In the genomic region with DNA sequence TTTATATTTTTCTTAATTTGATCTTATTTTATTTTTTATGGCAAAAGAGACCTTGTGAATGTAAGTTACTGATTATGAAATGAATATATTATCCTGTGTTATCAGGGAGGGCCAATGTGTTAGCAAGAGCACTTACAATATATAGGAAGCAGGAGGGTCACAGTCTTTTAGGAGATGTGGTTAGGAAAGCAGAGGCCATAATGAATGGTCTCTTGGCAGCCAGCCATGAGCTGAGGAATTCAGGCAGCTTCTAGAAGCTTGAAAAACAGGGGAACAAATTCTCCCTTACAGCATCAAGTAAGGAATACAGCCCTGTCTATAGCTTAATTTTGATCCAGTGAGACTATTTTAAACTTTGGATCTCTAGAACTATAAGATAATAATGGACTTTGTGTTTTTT, we compare ENCODE assay signal across 22 cellular contexts.
DNase-seq lines count a peak whose midpoint lies in the region; ATAC-seq, FAIRE-seq and TF ChIP-seq lines count a peak whose summit lies in the region.
"Had no signal": no experiment of that assay in that cellular context is flagged by ENCODE, and none has a peak within 500 bp of the region (broad histone marks: within the 10 kb centered on the region; RNA-seq: fewer than 3 reads in every experiment).

No MANE protein-coding gene starts in this region.

- H3K4me1 Mint-ChIP-seq in astrocyte (ENCODE audit: low read depth, unreplicated experiment), result no peaks in the 10 kb centered on the region
- H3K4me1 Mint-ChIP-seq: activated T-helper 17 cell treated with anti-CD3 and anti-CD28 coated beads, Interleukin-2, amount 50 U/mL, for 72 hours; IgD-negative memory B cell had no signal

- intact Hi-C loops in testis (cut with DNase I; ENCODE audit: low total_unique reads), result no loop called here

- no peak overlapping the region for H3K27ac Mint-ChIP-seq in astrocyte (ENCODE audit: unreplicated experiment)
- H3K27ac Mint-ChIP-seq: activated T-helper 17 cell treated with anti-CD3 and anti-CD28 coated beads, Interleukin-2, amount 50 U/mL, for 72 hours; IgD-negative memory B cell; T-helper 1 cell treated with Interleukin-12 subunit alpha and Interleukin-12 subunit beta and Interleukin-4 antibody, amounts not matched to agents 30 μg/mL and 1 μg/mL, for 36 hours had no signal

- no peak for FAIRE-seq in astrocyte (lab: Jason Lieb, UNC)
- FAIRE-seq: D721Med had no signal

- H3K9me2 ChIP-seq in Karpas-422 (replicated peaks; ENCODE audit: insufficient read depth, low read length) (no peaks in the 10 kb centered on the region; the same call in 1 of the 2 replicates), hepatocyte (replicated peaks; ENCODE audit: insufficient read depth) (no peaks in the 10 kb centered on the region)

- H4K20me1 ChIP-seq in Karpas-422 (ENCODE audit: insufficient read depth, low read depth, low read length) (no peaks in the 10 kb centered on the region), astrocyte (ENCODE audit: insufficient read depth, low read length) (no peaks in the 10 kb centered on the region), hepatocyte (ENCODE audit: insufficient read depth, poor library complexity, severe bottlenecking) (no peaks in the 10 kb centered on the region)

- no peak for TF ChIP-seq POLR2A in testis (IDR thresholded peaks at IDR 0.05)

- H3K4me2 ChIP-seq in Karpas-422 (ENCODE audit: low read depth, low read length, poor library complexity, severe bottlenecking), result no peak overlapping the region
- H3K4me2 ChIP-seq in astrocyte (ENCODE audit: low read length), result no peak overlapping the region
- no peak overlapping the region for H3K4me2 ChIP-seq in hepatocyte

- H2AFZ ChIP-seq in Karpas-422 (ENCODE audit: low read length) (peak overlapping the region; percentile 58), astrocyte (ENCODE audit: low read depth, low read length) (no peak overlapping the region), hepatocyte (no peak overlapping the region)

- DNase-seq in CMK (ENCODE audit: low read depth) (peak; percentile 83), Karpas-422 (no peak), astrocyte (ENCODE audit: low read depth) (peak; percentile 50), hepatocyte (ENCODE audit: low spot score) (peak; percentile 13), testis (no peak), NCI-H82 treated with DMSO at 0.1 percent for 48 hours (lab: John Stamatoyannopoulos, UW; ENCODE audit: unreplicated experiment) (no peak)
- no peak for DNase-seq in stimulated activated CD4-positive, alpha-beta T cell treated with anti-CD3 and anti-CD28 coated beads, Interleukin-4, amount 100 ng/mL, for 1 hour
- DNase-seq: activated CD8-positive, alpha-beta memory T cell treated with anti-CD3 and anti-CD28 coated beads for 24 hours; AML-193; cerebellar nuclear complex; gastrocnemius medialis; GOT3; left ventricle myocardium inferior; ovary; stimulated activated CD4-positive, alpha-beta T cell treated with anti-CD3 and anti-CD28 coated beads, Interleukin-2, amount 100 ng/mL, for 48 hours had no signal

- no peak for ATAC-seq in HG02870 (IDR thresholded peaks at IDR 0.05; ENCODE audit: unreplicated experiment)
- ATAC-seq: activated T-helper 17 cell treated with anti-CD3 and anti-CD28 coated beads, Interleukin-2, amount 50 U/mL, for 72 hours; gastrocnemius medialis; Right ventricle myocardium inferior had no signal

- no peak overlapping the region for H3K9ac ChIP-seq in Karpas-422 (ENCODE audit: low read length)
- H3K9ac ChIP-seq in astrocyte (ENCODE audit: low read length), result no peak overlapping the region

- H3K36me3 ChIP-seq in Karpas-422 (ENCODE audit: insufficient read depth, low read length) (no peaks in the 10 kb centered on the region), astrocyte (ENCODE audit: insufficient read depth, low read length) (no peaks in the 10 kb centered on the region), hepatocyte (replicated peaks; ENCODE audit: insufficient read depth, low read depth) (no peaks in the 10 kb centered on the region), testis (ENCODE audit: low read depth, missing control alignments) (no peaks in the 10 kb centered on the region)
- H3K36me3 ChIP-seq: gastrocnemius medialis, left ventricle myocardium inferior, ovary, suprapubic skin had no signal

- no peaks in the 10 kb centered on the region for H3K27me3 ChIP-seq in Karpas-422 (ENCODE audit: low read length)
- H3K27me3 ChIP-seq in astrocyte (ENCODE audit: insufficient read depth, low read length), result no peaks in the 10 kb centered on the region
- H3K27me3 ChIP-seq in hepatocyte, result no peaks in the 10 kb centered on the region
- H3K27me3 ChIP-seq in testis, result no peaks in the 10 kb centered on the region
- H3K27me3 ChIP-seq: gastrocnemius medialis, suprapubic skin had no signal

- no peaks in the 10 kb centered on the region for H3K4me1 ChIP-seq in Karpas-422 (ENCODE audit: low read length)
- H3K4me1 ChIP-seq in astrocyte (ENCODE audit: insufficient read depth, low read length), result no peaks in the 10 kb centered on the region
- no peaks in the 10 kb centered on the region for H3K4me1 ChIP-seq in hepatocyte (ENCODE audit: insufficient read depth)
- H3K4me1 ChIP-seq in testis, result no peaks in the 10 kb centered on the region
- H3K4me1 ChIP-seq: gastrocnemius medialis, left ventricle myocardium inferior, suprapubic skin had no signal

- H3K9me3 Mint-ChIP-seq in astrocyte (ENCODE audit: unreplicated experiment), result no peaks in the 10 kb centered on the region

- no peaks in the 10 kb centered on the region for H3K27me3 Mint-ChIP-seq in astrocyte (ENCODE audit: low read depth, unreplicated experiment)
- H3K27me3 Mint-ChIP-seq: activated T-helper 17 cell treated with anti-CD3 and anti-CD28 coated beads, Interleukin-2, amount 50 U/mL, for 72 hours; IgD-negative memory B cell had no signal

- H3K4me3 Mint-ChIP-seq in astrocyte (ENCODE audit: unreplicated experiment), result no peak overlapping the region
- H3K4me3 Mint-ChIP-seq: activated T-helper 17 cell treated with anti-CD3 and anti-CD28 coated beads, Interleukin-2, amount 50 U/mL, for 72 hours; IgD-negative memory B cell; T-helper 1 cell treated with Interleukin-12 subunit alpha and Interleukin-12 subunit beta and Interleukin-4 antibody, amounts not matched to agents 30 μg/mL and 1 μg/mL, for 36 hours had no signal

- no peaks in the 10 kb centered on the region for H3K36me3 Mint-ChIP-seq in astrocyte (ENCODE audit: low read depth, unreplicated experiment)
- H3K36me3 Mint-ChIP-seq: IgD-negative memory B cell had no signal

- H3K4me3 ChIP-seq in Karpas-422 (ENCODE audit: low read length) (no peak overlapping the region), astrocyte (ENCODE audit: insufficient read depth, low read depth, low read length) (no peak overlapping the region), hepatocyte (no peak overlapping the region), testis (no peak overlapping the region)
- H3K4me3 ChIP-seq: gastrocnemius medialis, left ventricle myocardium inferior, ovary, suprapubic skin had no signal

- no peaks in the 10 kb centered on the region for H3K79me2 ChIP-seq in Karpas-422 (ENCODE audit: low read length)
- no peaks in the 10 kb centered on the region for H3K79me2 ChIP-seq in astrocyte (ENCODE audit: insufficient read depth, low read length)
- no peaks in the 10 kb centered on the region for H3K79me2 ChIP-seq in hepatocyte

- no peaks in the 10 kb centered on the region for H3K9me3 ChIP-seq in Karpas-422 (ENCODE audit: low read length)
- H3K9me3 ChIP-seq in astrocyte (ENCODE audit: insufficient read depth, low read depth, low read length), result no peaks in the 10 kb centered on the region
- H3K9me3 ChIP-seq in hepatocyte (ENCODE audit: low read depth), result no peaks in the 10 kb centered on the region
- H3K9me3 ChIP-seq in testis, result no peaks in the 10 kb centered on the region
- H3K9me3 ChIP-seq: gastrocnemius medialis, ovary, suprapubic skin had no signal

- no peak overlapping the region for H3K27ac ChIP-seq in Karpas-422 (ENCODE audit: low read length)
- no peak overlapping the region for H3K27ac ChIP-seq in astrocyte (ENCODE audit: low read depth, low read length)
- no peak overlapping the region for H3K27ac ChIP-seq in hepatocyte
- no peak overlapping the region for H3K27ac ChIP-seq in testis
- H3K27ac ChIP-seq: gastrocnemius medialis, left ventricle myocardium inferior, ovary, suprapubic skin had no signal

- TF ChIP-seq CTCF in astrocyte (IDR thresholded peaks at IDR 0.05; ENCODE audit: insufficient read depth, low read depth, low read length), result no peak
- no peak for TF ChIP-seq CTCF in hepatocyte (IDR thresholded peaks at IDR 0.05; ENCODE audit: poor library complexity)
- no peak for TF ChIP-seq CTCF in testis (IDR thresholded peaks at IDR 0.05)

Comparison
In these comparisons a context has a peak if more than half of its experiments do, and no peak if none do; other contexts are left out.
1. DNase-seq: peak in CMK (single experiment), astrocyte (single experiment) and hepatocyte (single experiment); none in Karpas-422 (single experiment), testis (single experiment), NCI-H82 treated with DMSO at 0.1 percent for 48 hours (single experiment) and stimulated activated CD4-positive, alpha-beta T cell treated with anti-CD3 and anti-CD28 coated beads, Interleukin-4, amount 100 ng/mL, for 1 hour (single experiment).